In genomic region chr14:49401373-49401772, GRCh38 we compare ENCODE assay signal across 27 cellular contexts.
A peak's percentile ranks its signal among the peaks of the same experiment; 100 is the strongest.
DNase-seq lines count a peak whose midpoint lies in the region; ATAC-seq and TF ChIP-seq lines count a peak whose summit lies in the region.
"Had no signal": no experiment of that assay in that cellular context is flagged by ENCODE, and none has a peak within 500 bp of the region (broad histone marks: within the 10 kb centered on the region; RNA-seq: fewer than 3 reads in every experiment).

No MANE protein-coding gene starts in this region.

- WGBS in adrenal gland, 4 donors, result 55 to 66% (median 58%) methylated on average over 2 of the region's 2 CpGs
- 70% methylated on average over 2 of the region's 2 CpGs for WGBS in heart right ventricle, 2 donors

- DNase-seq in adrenal gland (peak; percentile 18 to 62 (median 28)), heart right ventricle (no peak)
- DNase-seq: 8988T; ACHN; AML-193; BE2C; C1 segment of cervical spinal cord; Caco-2; Calu3; CD4-positive, alpha-beta memory T cell; CD4-positive, alpha-beta T cell; CD4-positive, CD25-positive, alpha-beta regulatory T cell; CD8-positive, alpha-beta memory T cell; CD8-positive, alpha-beta T cell; COR-L47; DMS 273 treated with DMSO at 0.1 percent for 48 hours; DMS153; DMS53; DMS79; DMS79 treated with DMSO at 0.1 percent for 48 hours; DND-41; EL had no signal

- no peak for ATAC-seq in heart right ventricle
- ATAC-seq: A549; CD8-positive, alpha-beta T cell had no signal

- no peaks in the 10 kb centered on the region for H3K36me3 ChIP-seq in adrenal gland (replicated peaks in 1 of 2)
- no peaks in the 10 kb centered on the region for H3K36me3 ChIP-seq in heart right ventricle
- H3K36me3 ChIP-seq: BE2C; BLaER1; BLaER1 treated with 17β-estradiol and CSF1 and Interleukin-3, amounts not matched to agents 10 nM and 100 nM had no signal

- H3K4me1 ChIP-seq in adrenal gland (replicated peaks in 1 of 2) (peaks cover 17 to 20% of the 10 kb centered on the region in 2 donors), heart right ventricle (no peaks in the 10 kb centered on the region)
- H3K4me1 ChIP-seq: A549; BE2C; BLaER1; BLaER1 treated with 17β-estradiol and CSF1 and Interleukin-3, amounts not matched to agents 10 nM and 100 nM; Caco-2 had no signal

- H3K27ac ChIP-seq in adrenal gland (no peak overlapping the region), heart right ventricle (no peak overlapping the region)
- H3K27ac ChIP-seq: 22Rv1; A549; BLaER1; BLaER1 treated with 17β-estradiol and CSF1 and Interleukin-3, amounts not matched to agents 10 nM and 100 nM; C4-2B had no signal

- intact Hi-C loops in adrenal gland (cut with DNase I) (no loop called here), heart right ventricle (cut with DNase I) (no loop called here)

- no peak for TF ChIP-seq POLR2A in adrenal gland (IDR thresholded peaks at IDR 0.05)

- no peak for TF ChIP-seq CTCF in adrenal gland (IDR thresholded peaks at IDR 0.05)
- no peak for TF ChIP-seq CTCF in heart right ventricle (IDR thresholded peaks at IDR 0.05)

- H3K4me3 ChIP-seq in adrenal gland, result no peak overlapping the region
- no peak overlapping the region for H3K4me3 ChIP-seq in heart right ventricle
- H3K4me3 ChIP-seq: A549; BLaER1; BLaER1 treated with 17β-estradiol and CSF1 and Interleukin-3, amounts not matched to agents 10 nM and 100 nM had no signal

- no peaks in the 10 kb centered on the region for H3K9me3 ChIP-seq in adrenal gland (replicated peaks in 1 of 3)
- no peaks in the 10 kb centered on the region for H3K9me3 ChIP-seq in heart right ventricle
- H3K9me3 ChIP-seq: A549; BE2C; BLaER1; BLaER1 treated with 17β-estradiol and CSF1 and Interleukin-3, amounts not matched to agents 10 nM and 100 nM; Caco-2 had no signal

- H3K27me3 ChIP-seq in adrenal gland, result no peaks in the 10 kb centered on the region
- H3K27me3 ChIP-seq in heart right ventricle, result peaks cover 0 to 6% (median 0%) of the 10 kb centered on the region in 7 donors
- H3K27me3 ChIP-seq: BE2C; BLaER1; BLaER1 treated with 17β-estradiol and CSF1 and Interleukin-3, amounts not matched to agents 10 nM and 100 nM had no signal

Comparison
In these comparisons a context has a peak if more than half of its experiments do, and no peak if none do; other contexts are left out.
1. DNase-seq: peak in adrenal gland (7 of 7); none in heart right ventricle (0 of 2).